Comparison of ENCODE assay signal across 36 cellular contexts in the genomic region with DNA sequence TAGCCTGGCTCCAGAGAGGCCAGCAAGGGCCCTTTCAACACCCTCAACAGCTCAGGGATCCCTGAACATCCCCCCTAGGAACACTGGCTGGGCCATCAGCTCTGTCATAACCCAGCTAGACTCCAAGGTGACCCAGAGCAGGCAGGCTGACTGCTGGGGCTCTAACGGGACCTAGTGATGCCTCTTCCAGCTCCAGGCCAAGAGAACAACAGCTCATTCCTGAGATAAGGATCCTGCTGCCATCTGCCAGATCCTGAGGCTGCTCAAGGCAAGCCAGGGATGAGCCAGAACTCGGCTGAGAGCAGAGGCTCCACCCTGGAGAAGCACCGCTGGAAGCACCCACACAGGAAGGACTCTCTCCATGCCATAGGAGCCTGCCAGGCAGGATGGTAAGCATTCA. TPM values are rescaled to one million over a fixed set of nuclear protein-coding genes. Genes with fewer than 3 reads are reported as not detected.
DNase-seq lines count a peak whose midpoint lies in the region; ATAC-seq and TF ChIP-seq lines count a peak whose summit lies in the region.
"Had no signal": no experiment of that assay in that cellular context is flagged by ENCODE, and none has a peak within 500 bp of the region (broad histone marks: within the 10 kb centered on the region; RNA-seq: fewer than 3 reads in every experiment).

No MANE protein-coding gene starts in this region.

- H3K4me1 ChIP-seq in GM23248 (ENCODE audit: insufficient read depth) = peaks cover 9% of the 10 kb centered on the region

- ATAC-seq in GM18909 (IDR thresholded peaks at IDR 0.05; ENCODE audit: poor library complexity, unreplicated experiment) (no peak), GM19324 (IDR thresholded peaks at IDR 0.05; ENCODE audit: low FRiP score, unreplicated experiment) (no peak)
- ATAC-seq: K562, Panc1 had no signal

- no peak overlapping the region for H2AFZ ChIP-seq in GM23248

- H3K27ac ChIP-seq in GM23248 (peak overlapping the region; percentile 24; the same call in 1 of the 2 replicates), WERI-Rb-1 (no peak overlapping the region)
- H3K27ac ChIP-seq: C4-2B, cardiac muscle cell, epithelial cell of prostate, heart left ventricle had no signal

- no peaks in the 10 kb centered on the region for H3K9me3 ChIP-seq in GM23248 (ENCODE audit: low read depth)
- H3K9me3 ChIP-seq in MG63 = no peaks in the 10 kb centered on the region
- H3K9me3 ChIP-seq in WERI-Rb-1 (ENCODE audit: severe bottlenecking) = peaks cover 2% of the 10 kb centered on the region
- H3K9me3 ChIP-seq: heart left ventricle, ovary, right atrium auricular region had no signal

- H3K4me2 ChIP-seq in GM23248 (ENCODE audit: unreplicated experiment) = no peak overlapping the region
- H3K4me2 ChIP-seq: smooth muscle cell had no signal

- no peak overlapping the region for H3K4me3 ChIP-seq in GM23248
- no peak overlapping the region for H3K4me3 ChIP-seq in MG63
- H3K4me3 ChIP-seq in WERI-Rb-1 (ENCODE audit: low read depth, low read length) = no peak overlapping the region
- H3K4me3 ChIP-seq: cardiac muscle cell, coronary artery, heart left ventricle, K562, ovary, right atrium auricular region, smooth muscle cell had no signal

- H3K79me2 ChIP-seq in GM23248 (ENCODE audit: insufficient read depth) = no peaks in the 10 kb centered on the region

- H3K27me3 ChIP-seq in GM23248 (replicated peaks; ENCODE audit: insufficient read depth) (no peaks in the 10 kb centered on the region), MG63 (no peaks in the 10 kb centered on the region), WERI-Rb-1 (ENCODE audit: insufficient read depth, low read depth, severe bottlenecking) (peaks cover 95% of the 10 kb centered on the region)
- H3K27me3 ChIP-seq: heart left ventricle, ovary, right atrium auricular region had no signal

- in situ Hi-C loops in GM23248 (cut with MboI) = no loop called here

- no peak overlapping the region for H3K9ac ChIP-seq in GM23248

- no peaks in the 10 kb centered on the region for H3K9me2 ChIP-seq in GM23248 (ENCODE audit: insufficient read depth)

- H4K20me1 ChIP-seq in GM23248 (ENCODE audit: insufficient read depth) = no peaks in the 10 kb centered on the region

- no peak for TF ChIP-seq CTCF in WERI-Rb-1 (IDR thresholded peaks at IDR 0.05; ENCODE audit: low read depth, low read length)

- WGBS in GM23248 (ENCODE audit: low coverage in 1 of 2, low lambda C conversion rate in 2 of 2, missing lambda C conversion rate in 2 of 2), 2 experiments = 4 to 6% methylated on average over 3 of the region's 3 CpGs

- peaks cover 14% of the 10 kb centered on the region; the same call in 1 of the 2 replicates for H3F3A ChIP-seq in GM23248 (ENCODE audit: insufficient read depth)

- DNase-seq in GM23248 (peak; percentile 74), MG63 (peak; percentile 72), WERI-Rb-1 (peak; percentile 32), islet precursor cell (peak; percentile 69), retina (no peak)
- no peak for DNase-seq in activated CD8-positive, alpha-beta memory T cell treated with anti-CD3 and anti-CD28 coated beads, Interleukin-2, amount 50 U/mL, for 48 hours
- DNase-seq: activated CD4-positive, alpha-beta T cell treated with anti-CD3 and anti-CD28 coated beads, Interleukin-2, amount 10 ng/mL, durations not matched to agents 24 days and 14 days; activated effector memory CD4-positive, alpha-beta T cell treated with anti-CD3 and anti-CD28 coated beads, Interleukin-2, amount 50 U/mL, for 16 hours; activated naive CD8-positive, alpha-beta T cell treated with anti-CD3 and anti-CD28 coated beads for 36 hours; activated T-cell treated with anti-CD3 and anti-CD28 coated beads, Interleukin-2, amount 50 U/mL, for 24 hours; COR-L47; effector CD8-positive, alpha-beta T cell; foreskin fibroblast; heart left ventricle; kidney glomerular epithelial cell; NCI-H2081; ovary; SIG-M5; stimulated activated naive CD4-positive, alpha-beta T cell treated with Interleukin-2 at 50 U/mL for 16 hours; T1000 had no signal

- H3K36me3 ChIP-seq in GM23248 (ENCODE audit: low read depth) = no peaks in the 10 kb centered on the region
- H3K36me3 ChIP-seq in MG63 = no peaks in the 10 kb centered on the region
- H3K36me3 ChIP-seq in WERI-Rb-1 = no peaks in the 10 kb centered on the region
- H3K36me3 ChIP-seq: cardiac muscle cell, heart left ventricle, ovary, right atrium auricular region had no signal

RNA-seq across cellular contexts. Expression of a gene that starts 2.0 kb away (rescaled TPM):
- total RNA-seq in GM23248 (2014; rRNA removed; shearing (Covaris generic)) = not detected in 2 replicates
- polyA plus RNA-seq in GM23248 (2016; fragmentation: Nextera tagmentation; extraction: Ambion mirVana) = not detected in 2 replicates
- total RNA-seq in MG63 (2014; rRNA removed; shearing (Covaris generic); ENCODE audit: low replicate concordance) = not detected in 2 replicates
- total RNA-seq: activated CD4-positive, alpha-beta T cell treated with anti-CD3 and anti-CD28 coated beads, Interleukin-2, amount 10 ng/mL, durations not matched to agents 24 days and 14 days; activated naive CD8-positive, alpha-beta T cell treated with anti-CD3 and anti-CD28 coated beads for 36 hours; astrocyte; cardiac muscle cell; heart left ventricle; K562; lung microvascular endothelial cell; M059J; right atrium auricular region; smooth muscle cell; temporal lobe; ureter had no signal
- polyA plus RNA-seq: cardiac muscle cell, K562 had no signal

RNA-seq across cellular contexts. Expression of a gene that starts 33.8 kb away (rescaled TPM):
- total RNA-seq in GM23248 (2014; rRNA removed; shearing (Covaris generic)) = not detected in 2 replicates
- 0.16 TPM in 1 of 2 replicates, not detected in the other for polyA plus RNA-seq in GM23248 (2016; fragmentation: Nextera tagmentation; extraction: Ambion mirVana)
- not detected in 2 replicates for total RNA-seq in MG63 (2014; rRNA removed; shearing (Covaris generic); ENCODE audit: low replicate concordance)
- total RNA-seq: cardiac muscle cell, K562, lung microvascular endothelial cell, temporal lobe had no signal
- polyA plus RNA-seq: cardiac muscle cell, K562, neural cell had no signal

RNA-seq across cellular contexts. Expression of a gene that starts 39.5 kb away (rescaled TPM):
- not detected in 2 replicates for total RNA-seq in GM23248 (2014; rRNA removed; shearing (Covaris generic))
- 0.34 and 0.51 TPM in 2 replicates for polyA plus RNA-seq in GM23248 (2016; fragmentation: Nextera tagmentation; extraction: Ambion mirVana)
- total RNA-seq in MG63 (2014; rRNA removed; shearing (Covaris generic); ENCODE audit: low replicate concordance) = 0.10 and 0.39 TPM in 2 replicates
- total RNA-seq: cardiac muscle cell had no signal
- polyA plus RNA-seq: cardiac muscle cell had no signal

RNA-seq across cellular contexts. Expression of a gene that starts 58.3 kb away (rescaled TPM):
- not detected in 2 replicates for total RNA-seq in GM23248 (2014; rRNA removed; shearing (Covaris generic))
- polyA plus RNA-seq in GM23248 (2016; fragmentation: Nextera tagmentation; extraction: Ambion mirVana) = not detected in 2 replicates
- not detected in 2 replicates for total RNA-seq in MG63 (2014; rRNA removed; shearing (Covaris generic); ENCODE audit: low replicate concordance)
- total RNA-seq: activated CD4-positive, alpha-beta T cell treated with anti-CD3 and anti-CD28 coated beads, Interleukin-2, amount 10 ng/mL, durations not matched to agents 24 days and 14 days; activated naive CD8-positive, alpha-beta T cell treated with anti-CD3 and anti-CD28 coated beads for 36 hours; astrocyte; cardiac muscle cell; K562; lung microvascular endothelial cell; M059J; smooth muscle cell had no signal
- polyA plus RNA-seq: cardiac muscle cell, heart left ventricle, K562, neural cell, smooth muscle cell had no signal

Comparison
In these comparisons a context has a peak if more than half of its experiments do, and no peak if none do; other contexts are left out.
1. DNase-seq: peak in GM23248 (single experiment), MG63 (single experiment), WERI-Rb-1 (single experiment) and islet precursor cell (single experiment); none in retina (single experiment) and activated CD8-positive, alpha-beta memory T cell treated with anti-CD3 and anti-CD28 coated beads, Interleukin-2, amount 50 U/mL, for 48 hours (single experiment).